ENCODE assay signal across 8 cellular contexts in the genomic region with DNA sequence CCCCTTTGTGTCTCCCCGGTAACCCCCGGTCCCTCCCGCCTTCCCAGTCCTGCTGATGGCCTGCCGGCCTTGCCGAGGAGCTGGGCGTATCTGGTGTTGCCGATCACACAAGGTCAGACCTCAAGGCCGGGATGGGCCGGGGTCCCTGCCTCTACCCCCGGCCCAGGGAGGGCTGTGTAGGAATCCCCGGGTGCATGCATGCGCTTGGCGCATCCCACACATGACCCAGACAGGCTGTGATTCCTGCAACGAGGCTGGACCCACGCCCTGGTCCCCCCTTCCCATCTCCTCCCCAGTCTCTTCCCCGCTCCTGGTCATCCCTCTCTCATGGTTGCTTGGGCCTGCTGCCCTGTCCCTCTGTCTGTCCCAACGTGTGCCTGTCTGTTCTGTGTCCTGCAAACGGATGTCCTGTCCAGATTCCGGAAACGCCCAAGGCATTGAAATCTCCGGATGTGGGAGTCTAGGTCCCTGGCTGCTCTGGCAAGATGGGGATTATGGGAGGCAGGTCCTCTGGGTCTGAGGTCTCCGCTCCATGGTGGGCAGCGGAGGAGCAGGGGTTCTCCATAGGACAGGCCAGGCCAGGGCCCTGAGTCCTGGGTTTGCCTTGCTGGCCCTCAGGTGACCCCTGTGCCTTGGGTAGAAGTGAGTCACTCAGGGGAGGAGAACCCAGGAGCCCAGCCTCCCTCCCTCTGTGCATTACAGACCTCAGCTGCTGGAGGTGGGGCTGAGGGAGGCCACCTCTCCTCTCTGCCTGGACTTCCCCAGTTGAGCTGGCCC. TPM values are rescaled to one million over a fixed set of nuclear protein-coding genes. Genes with fewer than 3 reads are reported as not detected.
A peak's percentile ranks its signal among the peaks of the same experiment; 100 is the strongest.
DNase-seq lines count a peak whose midpoint lies in the region; ATAC-seq and TF ChIP-seq lines count a peak whose summit lies in the region.

No MANE protein-coding gene starts in this region.

- no peaks in the 10 kb centered on the region for H3K27me3 Mint-ChIP-seq in natural killer cell treated with Interleukin-12 subunit alpha and Interleukin-12 subunit beta and Interleukin-15 and Interleukin-18, amount 100 ng/mL, for 72 hours

- H3K36me3 ChIP-seq in A673 (ENCODE audit: insufficient read depth, low read length, poor library complexity, severe bottlenecking) = no peaks in the 10 kb centered on the region

- H3K27ac ChIP-seq in A673 (ENCODE audit: low read depth, low read length, poor library complexity, severe bottlenecking) (peak overlapping the region; percentile 10), HL-60 (replicated peaks) (peak overlapping the region; percentile 23; the same call in 1 of the 2 replicates)

- intact Hi-C loops in A673 (cut with micrococcal nuclease; ENCODE audit: unreplicated experiment) = no loop called here

- H3K27ac Mint-ChIP-seq in natural killer cell treated with Interleukin-12 subunit alpha and Interleukin-12 subunit beta and Interleukin-15 and Interleukin-18, amount 100 ng/mL, for 72 hours = peak overlapping the region; percentile 82 to 83

- DNase-seq in A673 (ENCODE audit: low spot score) (no peak), HL-60 (ENCODE audit: low read depth in 1 of 2, low spot score in 1 of 2) (peak; percentile 67), epithelial cell of proximal tubule (ENCODE audit: low read depth) (no peak), GF-D8 (lab: John Stamatoyannopoulos, UW) (no peak)
- DNase-seq in activated CD4-positive, CD25-positive, alpha-beta regulatory T cell treated with anti-CD3 and anti-CD28 coated beads, Interleukin-2, amount 50 U/mL, for 72 hours = peak; percentile 40
- DNase-seq in natural killer cell treated with Interleukin-12 subunit alpha and Interleukin-12 subunit beta and Interleukin-15 and Interleukin-18, amount 100 ng/mL, for 72 hours (ENCODE audit: low spot score) = no peak

- H3K4me3 Mint-ChIP-seq in natural killer cell treated with Interleukin-12 subunit alpha and Interleukin-12 subunit beta and Interleukin-15 and Interleukin-18, amount 100 ng/mL, for 72 hours = peak overlapping the region; percentile 85

- POLR2A ChIA-PET in A673 (lab: Charles Lee; ENCODE audit: low non-redundant PET) = no interaction called here

- H3K4me3 ChIP-seq in A673 (ENCODE audit: low read depth, low read length, poor library complexity, severe bottlenecking) (peak overlapping the region; percentile 89), HL-60 (replicated peaks; ENCODE audit: insufficient read depth, low read length) (peak overlapping the region; percentile 77), epithelial cell of proximal tubule (ENCODE audit: low read depth, low read length) (peak overlapping the region; percentile 71)

- H3K27me3 ChIP-seq in A673 (replicated peaks; ENCODE audit: insufficient read depth, low read depth, low read length, poor library complexity) (no peaks in the 10 kb centered on the region), HL-60 (ENCODE audit: insufficient read depth, poor library complexity, severe bottlenecking) (no peaks in the 10 kb centered on the region)

- H3K9me3 Mint-ChIP-seq in natural killer cell treated with Interleukin-12 subunit alpha and Interleukin-12 subunit beta and Interleukin-15 and Interleukin-18, amount 100 ng/mL, for 72 hours = no peaks in the 10 kb centered on the region

- no peaks in the 10 kb centered on the region for H3K9me3 ChIP-seq in A673 (ENCODE audit: low read depth, low read length, poor library complexity, severe bottlenecking)

- no peaks in the 10 kb centered on the region for H3K36me3 Mint-ChIP-seq in natural killer cell treated with Interleukin-12 subunit alpha and Interleukin-12 subunit beta and Interleukin-15 and Interleukin-18, amount 100 ng/mL, for 72 hours

- no peak for TF ChIP-seq CTCF in A673 (conservative IDR thresholded peaks at IDR 0.05; ENCODE audit: low read depth, low read length)
- TF ChIP-seq CTCF in HL-60 (IDR thresholded peaks at IDR 0.05; ENCODE audit: insufficient read depth, low read length) = no peak
- no peak for TF ChIP-seq CTCF in epithelial cell of proximal tubule (conservative IDR thresholded peaks at IDR 0.05; ENCODE audit: low read depth, low read length)

- H3K4me1 ChIP-seq in A673 (ENCODE audit: insufficient read depth, low read length, poor library complexity, severe bottlenecking) = peaks cover 7% of the 10 kb centered on the region

- peak; percentile 70 to 78 for ATAC-seq in natural killer cell treated with Interleukin-12 subunit alpha and Interleukin-12 subunit beta and Interleukin-15 and Interleukin-18, amount 100 ng/mL, for 72 hours
- ATAC-seq in HG03439 (IDR thresholded peaks at IDR 0.05; ENCODE audit: unreplicated experiment) (no peak), HG03565 (IDR thresholded peaks at IDR 0.05; ENCODE audit: unreplicated experiment) (no peak)

- H3K4me1 Mint-ChIP-seq in natural killer cell treated with Interleukin-12 subunit alpha and Interleukin-12 subunit beta and Interleukin-15 and Interleukin-18, amount 100 ng/mL, for 72 hours (ENCODE audit: low read depth in 2 of 2) = peaks cover 31 to 36% of the 10 kb centered on the region in 2 donors

- CTCF ChIA-PET in A673 (lab: Charles Lee) = no interaction called here

- BruUV-seq in A673 (replicated peaks; lab: Mats Ljungman, UMichigan) = TSS peak; percentile 33

RNA-seq across cellular contexts. Expression of a gene that starts 1.6 kb away (rescaled TPM):
- total RNA-seq in A673 (2021) (91.4 and 127 TPM in 2 replicates), epithelial cell of proximal tubule (153 and 164 TPM in 2 replicates)
- 100 to 1,000 TPM; 140 to 160 TPM for total RNA-seq in natural killer cell treated with Interleukin-12 subunit alpha and Interleukin-12 subunit beta and Interleukin-15 and Interleukin-18, amount 100 ng/mL, for 72 hours

RNA-seq across cellular contexts. Expression of a gene that starts 15.6 kb away (rescaled TPM):
- 190 and 223 TPM in 2 replicates for total RNA-seq in A673 (2021)
- total RNA-seq in epithelial cell of proximal tubule = 113 and 255 TPM in 2 replicates
- total RNA-seq in natural killer cell treated with Interleukin-12 subunit alpha and Interleukin-12 subunit beta and Interleukin-15 and Interleukin-18, amount 100 ng/mL, for 72 hours = 100 to 1,000 TPM; 225 to 449 TPM

RNA-seq across cellular contexts. Expression of a gene that starts 40.4 kb away (rescaled TPM):
- total RNA-seq in A673 (2021) = 0.72 TPM in 1 of 2 replicates, not detected in the other
- 4.5 and 16.4 TPM in 2 replicates for total RNA-seq in epithelial cell of proximal tubule
- total RNA-seq in natural killer cell treated with Interleukin-12 subunit alpha and Interleukin-12 subunit beta and Interleukin-15 and Interleukin-18, amount 100 ng/mL, for 72 hours = under 1 TPM; 0.31 to 0.67 TPM

RNA-seq across cellular contexts. Expression of a gene that starts 53.5 kb away (rescaled TPM):
- total RNA-seq in A673 (2021) (45.7 and 51.7 TPM in 2 replicates), epithelial cell of proximal tubule (37.5 and 76.3 TPM in 2 replicates)
- total RNA-seq in natural killer cell treated with Interleukin-12 subunit alpha and Interleukin-12 subunit beta and Interleukin-15 and Interleukin-18, amount 100 ng/mL, for 72 hours = 100 to 1,000 TPM; 348 to 798 TPM

Comparison
In these comparisons a context has a peak if more than half of its experiments do, and no peak if none do; other contexts are left out.
1. DNase-seq: peak in HL-60 (2 of 2) and activated CD4-positive, CD25-positive, alpha-beta regulatory T cell treated with anti-CD3 and anti-CD28 coated beads, Interleukin-2, amount 50 U/mL, for 72 hours (single experiment); none in A673 (single experiment), epithelial cell of proximal tubule (single experiment), natural killer cell treated with Interleukin-12 subunit alpha and Interleukin-12 subunit beta and Interleukin-15 and Interleukin-18, amount 100 ng/mL, for 72 hours (single experiment) and GF-D8 (single experiment).
2. ATAC-seq: peak in natural killer cell treated with Interleukin-12 subunit alpha and Interleukin-12 subunit beta and Interleukin-15 and Interleukin-18, amount 100 ng/mL, for 72 hours (2 of 2); none in HG03439 (single experiment) and HG03565 (single experiment).
3. Peak in every context shown above with its lines, with median percentiles within 50 percentile points of each other: H3K4me3 ChIP-seq.